ENCODE assay signal across 8 cellular contexts in the genomic region with DNA sequence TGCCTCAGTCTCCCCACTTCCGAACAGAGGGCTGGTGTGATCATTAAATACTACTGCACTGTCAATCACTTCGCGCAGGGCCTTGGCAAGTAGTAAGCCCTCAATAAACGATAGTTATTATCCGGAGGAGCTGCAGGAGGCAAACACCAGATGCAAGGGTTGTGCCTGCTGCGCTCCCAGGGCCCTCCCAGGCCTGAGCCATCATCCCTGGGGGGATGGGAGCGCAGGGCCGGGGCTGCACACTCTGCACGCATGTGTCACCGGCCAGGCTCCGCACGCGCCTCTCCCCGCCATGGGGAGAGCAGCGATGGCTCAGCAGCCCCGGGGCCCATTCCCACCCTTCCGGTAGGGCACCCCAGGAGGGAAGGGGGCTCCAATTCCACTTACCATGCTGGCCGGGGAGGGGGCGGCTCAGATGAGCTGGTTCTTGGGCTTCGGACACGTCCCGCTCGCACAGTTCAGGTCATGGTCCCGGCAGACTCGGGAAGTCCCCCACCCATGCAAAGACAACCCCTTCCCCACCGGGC. TPM values are rescaled to one million over a fixed set of nuclear protein-coding genes. Genes with fewer than 3 reads are reported as not detected.
A peak's percentile ranks its signal among the peaks of the same experiment; 100 is the strongest.
DNase-seq lines count a peak whose midpoint lies in the region; ATAC-seq and TF ChIP-seq lines count a peak whose summit lies in the region.

No MANE protein-coding gene starts in this region.

- H3K36me3 ChIP-seq in CD4-positive, CD25-positive, alpha-beta regulatory T cell (ENCODE audit: control insufficient read depth, insufficient read depth, low read length): peaks cover 25% of the 10 kb centered on the region

- H3K4me1 Mint-ChIP-seq in CD4-positive, CD25-positive, alpha-beta regulatory T cell: peaks cover 6 to 42% (median 24%) of the 10 kb centered on the region in 4 donors

- peak overlapping the region; percentile 83 to 94 (median 84) for H3K27ac Mint-ChIP-seq in CD4-positive, CD25-positive, alpha-beta regulatory T cell

- peaks cover 0 to 3% (median 0%) of the 10 kb centered on the region in 7 donors for H3K9me3 Mint-ChIP-seq in CD4-positive, CD25-positive, alpha-beta regulatory T cell

- H3K4me3 ChIP-seq in CD4-positive, CD25-positive, alpha-beta regulatory T cell (ENCODE audit: low read depth, low read length): peak overlapping the region; percentile 93
- H3K4me3 ChIP-seq in LNCaP clone FGC (ENCODE audit: low read depth, low read length) (peak overlapping the region; percentile 83), astrocyte of the spinal cord (ENCODE audit: low read depth, low read length) (peak overlapping the region; percentile 85), retinal pigment epithelial cell (ENCODE audit: low read length) (peak overlapping the region; percentile 83)

- H3K27me3 ChIP-seq in CD4-positive, CD25-positive, alpha-beta regulatory T cell (ENCODE audit: control insufficient read depth, insufficient read depth, low read length): no peaks in the 10 kb centered on the region

- peaks cover 12% of the 10 kb centered on the region for H3K36me3 Mint-ChIP-seq in CD4-positive, CD25-positive, alpha-beta regulatory T cell

- peaks cover 51% of the 10 kb centered on the region for H3K4me1 ChIP-seq in CD4-positive, CD25-positive, alpha-beta regulatory T cell (ENCODE audit: control insufficient read depth, insufficient read depth, low read length, poor library complexity, severe bottlenecking)

- peak; percentile 43 to 47 for ATAC-seq in CD4-positive, CD25-positive, alpha-beta regulatory T cell (ENCODE audit: low read depth in 2 of 2)
- ATAC-seq in GM19463 (IDR thresholded peaks at IDR 0.05; ENCODE audit: unreplicated experiment) (peak; percentile 34), GM18517 (IDR thresholded peaks at IDR 0.05; ENCODE audit: unreplicated experiment) (no peak)

- peak overlapping the region; percentile 80 for H3K27ac ChIP-seq in CD4-positive, CD25-positive, alpha-beta regulatory T cell (ENCODE audit: insufficient read depth, low read length, poor library complexity, severe bottlenecking)

- H3K9me3 ChIP-seq in CD4-positive, CD25-positive, alpha-beta regulatory T cell (ENCODE audit: control insufficient read depth in 2 of 2, low read length in 2 of 2): no peaks in the 10 kb centered on the region

- no peaks in the 10 kb centered on the region for H3K27me3 Mint-ChIP-seq in CD4-positive, CD25-positive, alpha-beta regulatory T cell

- H3K4me3 Mint-ChIP-seq in CD4-positive, CD25-positive, alpha-beta regulatory T cell: peak overlapping the region; percentile 86 to 96 (median 94)

- in situ Hi-C loops in astrocyte of the spinal cord (cut with HindIII; ENCODE audit: low sequenced_read_pairs): no loop called here

- TF ChIP-seq CTCF in LNCaP clone FGC (IDR thresholded peaks at IDR 0.05; ENCODE audit: control insufficient read depth, extremely low read depth, insufficient read depth) (no peak), astrocyte of the spinal cord (IDR thresholded peaks at IDR 0.05; ENCODE audit: low read depth, low read length) (no peak), retinal pigment epithelial cell (conservative IDR thresholded peaks at IDR 0.05; ENCODE audit: low read depth, low read length) (no peak)

- peak; percentile 30 to 69 (median 40) for DNase-seq in CD4-positive, CD25-positive, alpha-beta regulatory T cell
- DNase-seq in LNCaP clone FGC (ENCODE audit: low read depth) (no peak), T-helper 9 cell (peak; percentile 45), astrocyte of the spinal cord (ENCODE audit: low read depth, low spot score) (peak; percentile 61), hypothalamus (lab: John Stamatoyannopoulos, UW) (peak in 46 of 51 donors; percentile 7 to 56 (median 28)), retinal pigment epithelial cell (ENCODE audit: low read depth) (no peak)

RNA-seq across cellular contexts. Expression of a gene that starts 0.7 kb away (rescaled TPM):
- 302 TPM for total RNA-seq in CD4-positive, CD25-positive, alpha-beta regulatory T cell
- 10 to 100 TPM; 60.4 to 79.6 (median 64.2) TPM for polyA plus RNA-seq in CD4-positive, CD25-positive, alpha-beta regulatory T cell

Comparison
In these comparisons a context has a peak if more than half of its experiments do, and no peak if none do; other contexts are left out.
1. DNase-seq: peak in CD4-positive, CD25-positive, alpha-beta regulatory T cell (3 of 3), T-helper 9 cell (single experiment), astrocyte of the spinal cord (single experiment) and hypothalamus (46 of 51); none in LNCaP clone FGC (single experiment) and retinal pigment epithelial cell (single experiment).
2. Peak in every context shown above with its lines, with median percentiles within 50 percentile points of each other: H3K4me3 ChIP-seq.